In the genomic region with DNA sequence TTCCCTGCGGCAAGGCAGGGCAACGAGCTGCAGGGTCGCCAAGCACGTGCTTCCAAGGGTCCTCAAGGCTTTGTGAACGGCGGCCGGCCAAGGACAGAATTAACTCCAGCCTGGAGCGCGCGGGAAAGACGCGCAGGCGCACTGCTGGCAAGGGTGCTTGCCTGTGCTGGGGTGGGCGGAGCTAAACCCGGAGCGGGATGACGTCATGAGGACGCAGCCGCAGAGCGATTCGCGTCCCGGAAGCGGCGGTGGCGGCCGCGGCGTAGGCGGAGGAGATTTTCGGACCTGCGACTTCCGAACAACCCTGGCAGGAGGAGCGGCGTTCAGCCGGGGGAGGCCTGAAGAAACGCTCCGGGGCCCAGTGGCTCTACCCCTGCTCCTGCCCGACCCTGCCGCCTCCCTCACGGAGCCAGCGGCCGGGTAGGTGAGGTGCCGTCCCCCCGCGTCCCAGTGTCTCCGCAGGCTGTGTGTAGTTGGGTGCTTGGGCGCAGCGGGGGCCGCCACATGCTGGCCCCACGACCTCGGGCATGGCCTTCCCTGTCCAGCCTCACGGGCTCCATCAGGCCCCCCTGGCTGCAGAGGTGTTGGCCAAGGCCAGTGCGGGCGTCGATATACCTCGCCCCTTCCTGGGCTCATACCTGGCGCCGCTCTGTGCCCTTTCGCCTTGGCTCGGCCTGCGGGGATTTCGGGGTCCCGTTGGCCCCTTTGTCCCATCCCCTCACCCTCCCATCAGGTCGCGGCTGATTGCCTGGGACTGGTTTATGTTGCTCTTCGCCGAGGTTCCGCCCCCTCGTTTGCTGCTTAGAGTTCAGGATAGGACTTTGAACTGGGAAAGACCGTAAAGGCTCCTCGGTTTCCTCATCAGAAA, we compare ENCODE assay signal across 8 cellular contexts. TPM values are rescaled to one million over a fixed set of nuclear protein-coding genes. Genes with fewer than 3 reads are reported as not detected.
DNase-seq lines count a peak whose midpoint lies in the region; ATAC-seq and TF ChIP-seq lines count a peak whose summit lies in the region.

A gene with protein sequence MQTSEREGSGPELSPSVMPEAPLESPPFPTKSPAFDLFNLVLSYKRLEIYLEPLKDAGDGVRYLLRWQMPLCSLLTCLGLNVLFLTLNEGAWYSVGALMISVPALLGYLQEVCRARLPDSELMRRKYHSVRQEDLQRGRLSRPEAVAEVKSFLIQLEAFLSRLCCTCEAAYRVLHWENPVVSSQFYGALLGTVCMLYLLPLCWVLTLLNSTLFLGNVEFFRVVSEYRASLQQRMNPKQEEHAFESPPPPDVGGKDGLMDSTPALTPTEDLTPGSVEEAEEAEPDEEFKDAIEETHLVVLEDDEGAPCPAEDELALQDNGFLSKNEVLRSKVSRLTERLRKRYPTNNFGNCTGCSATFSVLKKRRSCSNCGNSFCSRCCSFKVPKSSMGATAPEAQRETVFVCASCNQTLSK (plus strand): TSS at position 227 of the 868 bp plus-strand sequence. CDS start 1,350 bp downstream, outside the sequence.

- no peak for TF ChIP-seq CTCF in GM23338 (conservative IDR thresholded peaks at IDR 0.05; ENCODE audit: low read depth in 2 of 2)
- TF ChIP-seq CTCF in fibroblast of lung (conservative IDR thresholded peaks at IDR 0.05 in 1 of 2, IDR thresholded peaks at IDR 0.05 in 1 of 2; ENCODE audit: low read depth in 1 of 2, low read length in 2 of 2), result no peak

- POLR2A ChIA-PET in naive thymus-derived CD8-positive, alpha-beta T cell (lab: Charles Lee), result interaction anchor here (0.5 to 2.8 kb wide), 27 partner anchors 8 to 1995 kb away, joined by 3 to 31 read pairs (median 3); a partner anchor contains a TSS

- H3K36me3 ChIP-seq in GM23338 (ENCODE audit: insufficient read depth) (peaks cover 5% of the 10 kb centered on the region; the same call in 1 of the 2 replicates), fibroblast of lung (ENCODE audit: control insufficient read depth, insufficient read depth, low read length) (no peaks in the 10 kb centered on the region)

- peaks cover 29% of the 10 kb centered on the region for H3K27me3 Mint-ChIP-seq in GM23338 (ENCODE audit: insufficient read depth, low read depth, poor library complexity)
- H3K27me3 Mint-ChIP-seq in activated T-helper 2 cell treated with anti-CD3 and anti-CD28 coated beads, Interferon-gamma antibody, Interleukin-2, Interleukin-4, amounts not matched to agents 10 μg/mL and 5 μg/mL and 100 μg/mL, durations not matched to agents 14 hours and 24 hours and 36 hours (ENCODE audit: low read depth), result no peaks in the 10 kb centered on the region
- no peaks in the 10 kb centered on the region for H3K27me3 Mint-ChIP-seq in naive thymus-derived CD8-positive, alpha-beta T cell
- H3K27me3 Mint-ChIP-seq in stimulated activated naive B cell treated with anti-CD40 and anti-IgM and Interleukin-4, amounts not matched to agents 10 μg/mL and 1 μg/mL and 100 μg/mL, for 72 hours, result no peaks in the 10 kb centered on the region

- H2AFZ ChIP-seq in GM23338 (peak within 1 kb of the TSS; percentile 80), fibroblast of lung (ENCODE audit: low read length) (peak within 1 kb of the TSS; percentile 68)

- ATAC-seq in GM23338, result peak; percentile 83
- peak; percentile 85 to 88 for ATAC-seq in naive thymus-derived CD8-positive, alpha-beta T cell
- ATAC-seq in stimulated activated naive B cell treated with anti-CD40 and anti-IgM and Interleukin-4, amounts not matched to agents 10 μg/mL and 1 μg/mL and 100 μg/mL, for 72 hours (replicated peaks), result peak; percentile 88

- peak; percentile 94 for DNase-seq in EH (ENCODE audit: low read depth)
- peak; percentile 97 for DNase-seq in GM23338 (ENCODE audit: low spot score)
- DNase-seq in Kasumi-1 (lab: John Stamatoyannopoulos, UW), result peak; percentile 94 to 95
- peak; percentile 93 for DNase-seq in RPMI8226
- DNase-seq in activated T-helper 2 cell treated with anti-CD3 and anti-CD28 coated beads, Interferon-gamma antibody, Interleukin-2, Interleukin-4, amounts not matched to agents 10 μg/mL and 5 μg/mL and 100 μg/mL, durations not matched to agents 14 hours and 24 hours and 36 hours (ENCODE audit: low spot score), result peak; percentile 94
- peak; percentile 90 to 95 for DNase-seq in fibroblast of lung (ENCODE audit: low read depth in 2 of 2)
- DNase-seq in naive thymus-derived CD8-positive, alpha-beta T cell, result peak; percentile 89 to 96 (median 94)
- peak; percentile 97 for DNase-seq in stimulated activated naive B cell treated with anti-CD40 and anti-IgM and Interleukin-4, amounts not matched to agents 10 μg/mL and 1 μg/mL and 100 μg/mL, for 72 hours

- H3K4me1 ChIP-seq in GM23338 (ENCODE audit: insufficient read depth) (peaks cover 6% of the 10 kb centered on the region), fibroblast of lung (ENCODE audit: control insufficient read depth, extremely low read depth, insufficient read depth, low read length) (peaks cover 2% of the 10 kb centered on the region)

- H3K9me2 ChIP-seq in GM23338 (ENCODE audit: insufficient read depth), result peaks cover 10% of the 10 kb centered on the region; the same call in 1 of the 2 replicates

- H3K36me3 Mint-ChIP-seq in GM23338 (ENCODE audit: low read depth), result peaks cover 54% of the 10 kb centered on the region
- peaks cover 42% of the 10 kb centered on the region for H3K36me3 Mint-ChIP-seq in activated T-helper 2 cell treated with anti-CD3 and anti-CD28 coated beads, Interferon-gamma antibody, Interleukin-2, Interleukin-4, amounts not matched to agents 10 μg/mL and 5 μg/mL and 100 μg/mL, durations not matched to agents 14 hours and 24 hours and 36 hours (ENCODE audit: low read depth)
- peaks cover 0 to 33% (median 6%) of the 10 kb centered on the region in 3 donors for H3K36me3 Mint-ChIP-seq in naive thymus-derived CD8-positive, alpha-beta T cell
- peaks cover 24 to 41% of the 10 kb centered on the region in 2 donors for H3K36me3 Mint-ChIP-seq in stimulated activated naive B cell treated with anti-CD40 and anti-IgM and Interleukin-4, amounts not matched to agents 10 μg/mL and 1 μg/mL and 100 μg/mL, for 72 hours

- H3K27me3 ChIP-seq in GM23338 (ENCODE audit: insufficient read depth), result peaks cover 27% of the 10 kb centered on the region
- H3K27me3 ChIP-seq in fibroblast of lung (ENCODE audit: control insufficient read depth, insufficient read depth, low read length), result no peaks in the 10 kb centered on the region

- H3K4me3 ChIP-seq in GM23338 (peak within 1 kb of the TSS; percentile 97), fibroblast of lung (replicated peaks in 1 of 4; ENCODE audit: control extremely low read depth in 1 of 4, insufficient read depth in 1 of 4, low read depth in 3 of 4, low read length in 4 of 4) (peak within 1 kb of the TSS; percentile 68 to 100 (median 80))

- H3K4me3 Mint-ChIP-seq in GM23338, result peak within 1 kb of the TSS; percentile 87
- peak within 1 kb of the TSS; percentile 93 for H3K4me3 Mint-ChIP-seq in activated T-helper 2 cell treated with anti-CD3 and anti-CD28 coated beads, Interferon-gamma antibody, Interleukin-2, Interleukin-4, amounts not matched to agents 10 μg/mL and 5 μg/mL and 100 μg/mL, durations not matched to agents 14 hours and 24 hours and 36 hours (ENCODE audit: low read depth)
- peak within 1 kb of the TSS; percentile 93 to 99 (median 96) for H3K4me3 Mint-ChIP-seq in naive thymus-derived CD8-positive, alpha-beta T cell
- peak within 1 kb of the TSS; percentile 92 to 94 for H3K4me3 Mint-ChIP-seq in stimulated activated naive B cell treated with anti-CD40 and anti-IgM and Interleukin-4, amounts not matched to agents 10 μg/mL and 1 μg/mL and 100 μg/mL, for 72 hours

- peak within 1 kb of the TSS; percentile 92 for H3K9ac ChIP-seq in fibroblast of lung (ENCODE audit: insufficient read depth, low read length)

- H3K4me2 ChIP-seq in GM23338, result peak within 1 kb of the TSS; percentile 94
- H3K4me2 ChIP-seq in fibroblast of lung (ENCODE audit: extremely low read depth, insufficient read depth, low read length), result peak within 1 kb of the TSS; percentile 93

- H3K9me3 Mint-ChIP-seq in GM23338, result peaks cover 16% of the 10 kb centered on the region
- H3K9me3 Mint-ChIP-seq in activated T-helper 2 cell treated with anti-CD3 and anti-CD28 coated beads, Interferon-gamma antibody, Interleukin-2, Interleukin-4, amounts not matched to agents 10 μg/mL and 5 μg/mL and 100 μg/mL, durations not matched to agents 14 hours and 24 hours and 36 hours, result peaks cover 3% of the 10 kb centered on the region
- H3K9me3 Mint-ChIP-seq in naive thymus-derived CD8-positive, alpha-beta T cell, result no peaks in the 10 kb centered on the region
- H3K9me3 Mint-ChIP-seq in stimulated activated naive B cell treated with anti-CD40 and anti-IgM and Interleukin-4, amounts not matched to agents 10 μg/mL and 1 μg/mL and 100 μg/mL, for 72 hours, result peaks cover 4 to 8% of the 10 kb centered on the region in 2 donors

- peaks cover 47% of the 10 kb centered on the region for H3K79me2 ChIP-seq in GM23338 (replicated peaks; ENCODE audit: insufficient read depth)
- H3K79me2 ChIP-seq in fibroblast of lung (ENCODE audit: control insufficient read depth, insufficient read depth, low read length), result peaks cover 26% of the 10 kb centered on the region

- H3F3A ChIP-seq in GM23338 (replicated peaks; ENCODE audit: low read depth), result no peaks in the 10 kb centered on the region

- no peaks in the 10 kb centered on the region for H3K9me3 ChIP-seq in fibroblast of lung (ENCODE audit: control insufficient read depth, insufficient read depth, low read depth, low read length)

- H3K27ac Mint-ChIP-seq in GM23338, result peak within 1 kb of the TSS; percentile 96
- H3K27ac Mint-ChIP-seq in activated T-helper 2 cell treated with anti-CD3 and anti-CD28 coated beads, Interferon-gamma antibody, Interleukin-2, Interleukin-4, amounts not matched to agents 10 μg/mL and 5 μg/mL and 100 μg/mL, durations not matched to agents 14 hours and 24 hours and 36 hours, result peak within 1 kb of the TSS; percentile 93
- peak within 1 kb of the TSS; percentile 92 to 99 (median 98) for H3K27ac Mint-ChIP-seq in naive thymus-derived CD8-positive, alpha-beta T cell
- peak within 1 kb of the TSS; percentile 97 for H3K27ac Mint-ChIP-seq in stimulated activated naive B cell treated with anti-CD40 and anti-IgM and Interleukin-4, amounts not matched to agents 10 μg/mL and 1 μg/mL and 100 μg/mL, for 72 hours

- H3K4me1 Mint-ChIP-seq in GM23338, result peaks cover 11% of the 10 kb centered on the region
- peaks cover 36% of the 10 kb centered on the region for H3K4me1 Mint-ChIP-seq in activated T-helper 2 cell treated with anti-CD3 and anti-CD28 coated beads, Interferon-gamma antibody, Interleukin-2, Interleukin-4, amounts not matched to agents 10 μg/mL and 5 μg/mL and 100 μg/mL, durations not matched to agents 14 hours and 24 hours and 36 hours (ENCODE audit: low read depth)
- H3K4me1 Mint-ChIP-seq in naive thymus-derived CD8-positive, alpha-beta T cell, result peaks cover 31 to 56% (median 52%) of the 10 kb centered on the region in 4 donors
- H3K4me1 Mint-ChIP-seq in stimulated activated naive B cell treated with anti-CD40 and anti-IgM and Interleukin-4, amounts not matched to agents 10 μg/mL and 1 μg/mL and 100 μg/mL, for 72 hours, result peaks cover 45 to 54% of the 10 kb centered on the region in 2 donors

- intact Hi-C loops in activated T-helper 2 cell treated with anti-CD3 and anti-CD28 coated beads, Interferon-gamma antibody, Interleukin-2, Interleukin-4, amounts not matched to agents 10 μg/mL and 5 μg/mL and 100 μg/mL, durations not matched to agents 14 hours and 24 hours and 36 hours (cut with micrococcal nuclease), result loop anchor here (1.0 kb wide), 1 partner anchor 50 kb away; a partner anchor contains a TSS

- peaks cover 18% of the 10 kb centered on the region for H4K20me1 ChIP-seq in GM23338 (replicated peaks; ENCODE audit: insufficient read depth)
- no peaks in the 10 kb centered on the region for H4K20me1 ChIP-seq in fibroblast of lung (ENCODE audit: control insufficient read depth, extremely low read depth, insufficient read depth, low read length)

- H3K27ac ChIP-seq in GM23338 (ENCODE audit: low read depth), result peak within 1 kb of the TSS; percentile 14; the same call in 1 of the 2 replicates
- peak within 1 kb of the TSS; percentile 95 for H3K27ac ChIP-seq in fibroblast of lung (ENCODE audit: insufficient read depth, low read length)

RNA-seq across cellular contexts. Expression of the gene that starts here (rescaled TPM):
- 20.7 and 25.8 TPM in 2 replicates for total RNA-seq in GM23338 (2014; rRNA removed; shearing (Covaris generic))
- polyA plus RNA-seq in GM23338 (2016; fragmentation: Nextera tagmentation; extraction: Ambion mirVana) (13.3 and 15.0 TPM in 2 replicates), fibroblast of lung (7.7 and 8.3 TPM in 2 replicates)
- total RNA-seq in activated T-helper 2 cell treated with anti-CD3 and anti-CD28 coated beads, Interferon-gamma antibody, Interleukin-2, Interleukin-4, amounts not matched to agents 10 μg/mL and 5 μg/mL and 100 μg/mL, durations not matched to agents 14 hours and 24 hours and 36 hours, result 35.0 and 40.2 TPM in 2 replicates
- 16.9 and 22.1 TPM in 2 replicates for total RNA-seq in fibroblast of lung
- 7.7 and 8.1 TPM in 2 replicates for polyA plus RNA-seq in fibroblast of lung (2012)
- 7.3 and 7.8 TPM in 2 replicates for polyA minus RNA-seq in fibroblast of lung (ENCODE audit: low replicate concordance)
- total RNA-seq in naive thymus-derived CD8-positive, alpha-beta T cell, result 10 to 100 TPM; 60.7 to 64.4 TPM
- 10 to 100 TPM; 29.1 to 37.9 (median 34.1) TPM for polyA plus RNA-seq in naive thymus-derived CD8-positive, alpha-beta T cell

Comparison
In these comparisons a context has a peak if more than half of its experiments do, and no peak if none do; other contexts are left out.
1. Peak in every context shown above with its lines: DNase-seq, ATAC-seq, H3K4me3 ChIP-seq and H3K27ac ChIP-seq.